12 cellular contexts compared by ENCODE assay signal in the genomic region with DNA sequence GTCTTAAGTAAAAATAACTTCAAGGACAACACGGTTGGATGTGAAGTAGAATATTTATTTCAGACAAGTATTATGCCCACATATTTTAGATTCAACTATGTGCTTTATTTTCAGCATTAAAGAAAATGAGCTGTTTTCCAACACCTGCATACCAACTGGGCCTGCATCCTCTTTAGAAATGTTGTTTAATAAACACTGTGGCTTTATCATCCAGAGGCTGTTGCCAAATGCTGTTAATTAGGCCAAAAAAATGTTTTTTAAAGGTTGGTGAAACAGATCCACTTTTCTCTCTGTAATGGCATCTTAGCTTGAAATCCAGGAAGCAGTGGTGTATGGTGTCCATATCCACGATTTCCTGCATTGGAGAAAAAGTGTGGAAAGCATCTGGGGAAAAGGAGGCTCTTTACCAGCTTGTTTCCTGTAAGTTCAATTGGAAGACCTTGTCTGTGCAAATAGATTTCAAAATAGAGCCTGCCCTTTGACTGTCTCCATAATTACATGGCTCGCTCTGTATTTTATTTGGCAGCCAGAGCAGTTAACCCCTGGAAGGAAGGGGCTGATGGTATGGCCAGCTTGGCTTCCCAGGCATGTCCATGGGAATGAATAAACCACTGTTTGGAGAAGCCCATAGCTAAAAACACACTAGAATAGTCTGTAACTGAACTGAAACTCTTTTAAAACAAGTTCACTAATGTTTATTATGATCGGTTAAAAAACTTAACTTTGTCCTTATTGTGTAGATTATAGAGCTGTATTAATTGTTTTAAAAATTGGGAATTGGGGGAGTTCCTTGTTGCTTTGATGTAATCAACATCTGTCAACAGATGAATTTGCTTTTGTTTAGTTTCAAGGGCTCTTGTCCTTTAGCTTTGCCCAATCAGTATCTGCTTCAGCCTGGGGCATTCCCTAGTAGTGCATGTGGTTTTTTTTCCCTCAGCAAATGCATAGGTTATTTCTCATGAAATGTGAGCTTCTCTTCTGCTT. TPM values are rescaled to one million over a fixed set of nuclear protein-coding genes. Genes with fewer than 3 reads are reported as not detected.
DNase-seq lines count a peak whose midpoint lies in the region; FAIRE-seq lines count a peak whose summit lies in the region.
"Had no signal": no experiment of that assay in that cellular context is flagged by ENCODE, and none has a peak within 500 bp of the region (broad histone marks: within the 10 kb centered on the region; RNA-seq: fewer than 3 reads in every experiment).

No MANE protein-coding gene starts in this region.

- H3K36me3 Mint-ChIP-seq in activated CD4-positive, alpha-beta memory T cell treated with anti-CD3 and anti-CD28 coated beads for 36 hours = no peaks in the 10 kb centered on the region
- H3K36me3 Mint-ChIP-seq: naive B cell had no signal

- no peaks in the 10 kb centered on the region for H3K9me3 Mint-ChIP-seq in activated CD4-positive, alpha-beta memory T cell treated with anti-CD3 and anti-CD28 coated beads for 36 hours
- H3K9me3 Mint-ChIP-seq: naive B cell had no signal

- no peak overlapping the region for H3K4me3 Mint-ChIP-seq in activated CD4-positive, alpha-beta memory T cell treated with anti-CD3 and anti-CD28 coated beads for 36 hours
- H3K4me3 Mint-ChIP-seq: naive B cell had no signal

- DNase-seq in ELF-1 (ENCODE audit: low read depth, low spot score) = peak; percentile 15
- peak; percentile 70 for DNase-seq in NCI-H1105 (lab: John Stamatoyannopoulos, UW)
- DNase-seq in islet precursor cell = peak; percentile 67
- no peak for DNase-seq in stimulated activated CD4-positive, alpha-beta T cell treated with anti-CD3 and anti-CD28 coated beads, Interleukin-4, amount 100 ng/mL, for 24 hours
- no peak for DNase-seq in activated CD4-positive, alpha-beta memory T cell treated with anti-CD3 and anti-CD28 coated beads for 36 hours
- DNase-seq in cerebellum (ENCODE audit: low spot score) = no peak
- no peak for DNase-seq in central memory CD4-positive, alpha-beta T cell
- DNase-seq: activated CD8-positive, alpha-beta memory T cell treated with anti-CD3 and anti-CD28 coated beads, Interleukin-2, amount 50 U/mL, for 4 hours; naive B cell; stimulated activated CD4-positive, alpha-beta T cell treated with anti-CD3 and anti-CD28 coated beads, Interleukin-4, amount 100 ng/mL, for 4 hours; upper lobe of left lung had no signal

- no peaks in the 10 kb centered on the region for H3K4me1 Mint-ChIP-seq in activated CD4-positive, alpha-beta memory T cell treated with anti-CD3 and anti-CD28 coated beads for 36 hours (ENCODE audit: low read depth)

- no peak overlapping the region for H3K27ac Mint-ChIP-seq in activated CD4-positive, alpha-beta memory T cell treated with anti-CD3 and anti-CD28 coated beads for 36 hours

- intact Hi-C loops in activated CD4-positive, alpha-beta memory T cell treated with anti-CD3 and anti-CD28 coated beads for 36 hours (cut with micrococcal nuclease) = no loop called here

- no peaks in the 10 kb centered on the region for H3K27me3 Mint-ChIP-seq in activated CD4-positive, alpha-beta memory T cell treated with anti-CD3 and anti-CD28 coated beads for 36 hours
- H3K27me3 Mint-ChIP-seq: naive B cell had no signal

- CTCF ChIA-PET in activated CD4-positive, alpha-beta memory T cell treated with anti-CD3 and anti-CD28 coated beads for 36 hours (lab: Charles Lee) = no interaction called here

- POLR2A ChIA-PET in activated CD4-positive, alpha-beta memory T cell treated with anti-CD3 and anti-CD28 coated beads for 36 hours (lab: Charles Lee) = interaction anchor here (0.6 kb wide), 1 partner anchor 15 kb away, joined by 3 read pairs; no protein-coding TSS in a partner anchor

- peak; percentile 97 for FAIRE-seq in TTC549 (lab: Jason Lieb, UNC)

RNA-seq across cellular contexts. Expression of a gene that starts 33.0 kb away (rescaled TPM):
- total RNA-seq in activated CD4-positive, alpha-beta memory T cell treated with anti-CD3 and anti-CD28 coated beads for 36 hours = not detected
- total RNA-seq in cerebellum = not detected
- total RNA-seq: upper lobe of left lung had no signal

RNA-seq across cellular contexts. Expression of a gene that starts 50.4 kb away (rescaled TPM):
- total RNA-seq in activated CD4-positive, alpha-beta memory T cell treated with anti-CD3 and anti-CD28 coated beads for 36 hours = not detected
- total RNA-seq in cerebellum = not detected
- total RNA-seq: upper lobe of left lung had no signal

RNA-seq across cellular contexts. Expression of a gene that starts 52.5 kb away (rescaled TPM):
- 1 to 10 TPM; 3.4 to 3.9 TPM for total RNA-seq in activated CD4-positive, alpha-beta memory T cell treated with anti-CD3 and anti-CD28 coated beads for 36 hours
- total RNA-seq in cerebellum = 18.0 TPM

Comparison
In these comparisons a context has a peak if more than half of its experiments do, and no peak if none do; other contexts are left out.
1. DNase-seq: peak in ELF-1 (single experiment), NCI-H1105 (single experiment) and islet precursor cell (single experiment); none in stimulated activated CD4-positive, alpha-beta T cell treated with anti-CD3 and anti-CD28 coated beads, Interleukin-4, amount 100 ng/mL, for 24 hours (single experiment), activated CD4-positive, alpha-beta memory T cell treated with anti-CD3 and anti-CD28 coated beads for 36 hours (single experiment), cerebellum (single experiment) and central memory CD4-positive, alpha-beta T cell (single experiment).